In genomic region chr11:19933801-19934488, GRCh38 we compare ENCODE assay signal across 1 cellular context.
TF ChIP-seq lines count a peak whose summit lies in the region.

No MANE protein-coding gene starts in this region.

TF ChIP-seq in WTC11, 78 proteins besides CTCF, POLR2A, EP300 and RAD21 (continued from another document):
- TF ChIP-seq PRDM15 (CRISPR knock-in tag; IDR thresholded peaks at IDR 0.05) (no peak), ZSCAN18 (CRISPR knock-in tag; IDR thresholded peaks at IDR 0.05) (no peak), CREB1 (CRISPR knock-in tag; IDR thresholded peaks at IDR 0.05) (no peak), IRF1 (CRISPR knock-in tag; IDR thresholded peaks at IDR 0.05) (no peak), TCF7 (CRISPR knock-in tag; IDR thresholded peaks at IDR 0.05; ENCODE audit: low read depth) (no peak), NFE2L1 (CRISPR knock-in tag; IDR thresholded peaks at IDR 0.05) (no peak), USF2 (CRISPR knock-in tag; IDR thresholded peaks at IDR 0.05) (no peak), FOXP1 (CRISPR knock-in tag; IDR thresholded peaks at IDR 0.05; ENCODE audit: borderline replicate concordance) (no peak), EMX1 (CRISPR knock-in tag; IDR thresholded peaks at IDR 0.05) (no peak), CREM (CRISPR knock-in tag; IDR thresholded peaks at IDR 0.05) (no peak), E2F5 (CRISPR knock-in tag; IDR thresholded peaks at IDR 0.05) (no peak), AR (CRISPR knock-in tag; IDR thresholded peaks at IDR 0.05) (no peak)
